ENCODE assay signal across 1 cellular context in the genomic region with DNA sequence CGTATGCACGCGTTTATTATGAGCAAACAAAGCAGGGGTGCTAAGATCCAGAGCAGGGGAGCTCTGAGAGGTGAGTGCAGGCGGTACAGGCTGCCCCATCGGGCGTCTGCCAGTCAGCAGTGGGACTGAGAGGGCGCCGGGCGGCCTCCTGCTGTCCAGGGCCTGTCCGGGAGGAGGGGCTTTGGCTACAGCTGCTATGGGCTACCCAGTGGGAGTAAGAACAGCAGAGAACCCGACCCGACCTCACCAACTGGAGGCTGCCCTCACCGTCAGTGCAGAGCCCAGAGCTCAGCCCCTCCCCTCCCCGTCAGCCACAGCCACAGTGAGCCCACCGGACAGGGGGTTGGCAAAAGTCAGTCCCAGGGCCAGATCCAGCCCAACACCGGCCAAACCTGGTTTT.
TF ChIP-seq lines count a peak whose summit lies in the region.

No MANE protein-coding gene starts in this region.

TF ChIP-seq in H1, 55 proteins besides CTCF, POLR2A, EP300 and RAD21:
- TF ChIP-seq POU5F1 (IDR thresholded peaks at IDR 0.05; ENCODE audit: low read depth, low read length): no peak
- no peak for TF ChIP-seq SUZ12 (IDR thresholded peaks at IDR 0.05; ENCODE audit: low read length)
- TF ChIP-seq E2F6 (IDR thresholded peaks at IDR 0.05): no peak
- TF ChIP-seq TAF7 (optimal IDR thresholded peaks at IDR 0.05; ENCODE audit: borderline replicate concordance, low read depth, low read length): no peak
- no peak for TF ChIP-seq KDM1A (IDR thresholded peaks at IDR 0.05; ENCODE audit: borderline replicate concordance, low read length)
- no peak for TF ChIP-seq CTBP2 (IDR thresholded peaks at IDR 0.05; ENCODE audit: borderline replicate concordance, insufficient read depth, insufficient read length, low read length)
- no peak for TF ChIP-seq TAF1 (IDR thresholded peaks at IDR 0.05; ENCODE audit: low read depth, low read length)
- no peak for TF ChIP-seq SP2 (IDR thresholded peaks at IDR 0.05; ENCODE audit: low read length)
